28 cellular contexts compared by ENCODE assay signal in the genomic region with DNA sequence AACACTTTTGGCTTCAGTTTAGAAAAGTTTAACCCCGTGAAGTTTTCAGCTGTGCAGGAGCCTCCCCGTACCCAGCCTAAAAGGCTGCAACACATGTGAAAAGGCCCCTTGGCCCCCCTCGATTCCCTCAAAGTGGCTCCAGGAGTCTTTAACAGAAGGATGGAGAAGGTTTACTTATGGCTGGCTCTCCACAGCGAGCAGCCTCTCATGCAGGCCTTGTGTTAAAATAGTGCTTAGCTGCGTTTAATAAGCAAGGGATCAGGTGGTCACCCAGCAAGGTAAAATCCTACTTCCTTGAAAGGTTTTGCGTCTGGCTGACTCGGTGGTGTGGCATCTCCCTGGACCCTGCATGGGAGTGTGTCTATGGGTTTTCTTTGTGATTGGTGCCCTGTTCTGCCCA. TPM values are rescaled to one million over a fixed set of nuclear protein-coding genes. Genes with fewer than 3 reads are reported as not detected.
"Had no signal": no experiment of that assay in that cellular context is flagged by ENCODE, and none has a peak within 500 bp of the region (broad histone marks: within the 10 kb centered on the region; RNA-seq: fewer than 3 reads in every experiment).

No MANE protein-coding gene starts in this region.

- DNase-seq: hippocampal formation; kidney; left colon; left lung; lower lobe of right lung; mammary epithelial cell; mesenchymal stem cell; naive B cell; ovary; right lobe of liver; stimulated activated CD4-positive, alpha-beta T cell treated with anti-CD3 and anti-CD28 coated beads, Interleukin-12 subunit alpha, Interleukin-12 subunit beta, amount 100 ng/mL, for 4 hours; stimulated activated CD4-positive, alpha-beta T cell treated with anti-CD3 and anti-CD28 coated beads, Interleukin-15, amount 100 ng/mL, for 24 hours; stimulated activated CD4-positive, alpha-beta T cell treated with anti-CD3 and anti-CD28 coated beads, Interleukin-2, amount 100 ng/mL, for 24 hours; stimulated activated CD4-positive, alpha-beta T cell treated with anti-CD3 and anti-CD28 coated beads, Interleukin-4, amount 100 ng/mL, for 1 hour; stimulated activated naive B cell treated with anti-CD40 and anti-IgM and Interleukin-4, amounts not matched to agents 10 μg/mL and 1 μg/mL and 100 μg/mL, for 72 hours; stimulated activated naive CD8-positive, alpha-beta T cell treated with anti-CD3 and anti-CD28 coated beads, Interleukin-15, Interleukin-2, amounts not matched to agents 100 U/mL and 50 U/mL, for 24 hours; stomach; testis; thyroid gland; trophoblast cell; upper lobe of right lung had no signal

- H3K27ac ChIP-seq: left lung, lower lobe of right lung, right atrium auricular region, right lobe of liver, testis, thyroid gland, upper lobe of right lung had no signal

- H3K9me3 ChIP-seq: left lung, lower lobe of right lung, ovary, right atrium auricular region, right lobe of liver, stomach, testis, thyroid gland, upper lobe of right lung had no signal

- H3K27ac Mint-ChIP-seq: naive B cell; natural killer cell treated with Interleukin-12 subunit alpha and Interleukin-12 subunit beta and Interleukin-15 and Interleukin-18, amount 100 ng/mL, for 72 hours; progenitor cell of endocrine pancreas; stimulated activated naive B cell treated with anti-CD40 and anti-IgM and Interleukin-4, amounts not matched to agents 10 μg/mL and 1 μg/mL and 100 μg/mL, for 72 hours had no signal

- H3K36me3 ChIP-seq: ovary, right atrium auricular region, right lobe of liver, thyroid gland, upper lobe of right lung had no signal

- H3K9me3 Mint-ChIP-seq: natural killer cell treated with Interleukin-12 subunit alpha and Interleukin-12 subunit beta and Interleukin-15 and Interleukin-18, amount 100 ng/mL, for 72 hours had no signal

- H3K4me3 Mint-ChIP-seq: naive B cell; natural killer cell treated with Interleukin-12 subunit alpha and Interleukin-12 subunit beta and Interleukin-15 and Interleukin-18, amount 100 ng/mL, for 72 hours; stimulated activated naive B cell treated with anti-CD40 and anti-IgM and Interleukin-4, amounts not matched to agents 10 μg/mL and 1 μg/mL and 100 μg/mL, for 72 hours had no signal

- H3K4me2 ChIP-seq: smooth muscle cell had no signal

- H3K27me3 Mint-ChIP-seq: naive B cell; natural killer cell treated with Interleukin-12 subunit alpha and Interleukin-12 subunit beta and Interleukin-15 and Interleukin-18, amount 100 ng/mL, for 72 hours; stimulated activated naive B cell treated with anti-CD40 and anti-IgM and Interleukin-4, amounts not matched to agents 10 μg/mL and 1 μg/mL and 100 μg/mL, for 72 hours had no signal

- ATAC-seq: left colon; left lung; lower lobe of right lung; natural killer cell treated with Interleukin-12 subunit alpha and Interleukin-12 subunit beta and Interleukin-15 and Interleukin-18, amount 100 ng/mL, for 72 hours; right lobe of liver; stimulated activated naive B cell treated with anti-CD40 and anti-IgM and Interleukin-4, amounts not matched to agents 10 μg/mL and 1 μg/mL and 100 μg/mL, for 72 hours; stimulated activated naive CD8-positive, alpha-beta T cell treated with anti-CD3 and anti-CD28 coated beads, Interleukin-15, Interleukin-2, amounts not matched to agents 100 U/mL and 50 U/mL, for 24 hours; upper lobe of right lung had no signal

- H3K27me3 ChIP-seq: left lung, ovary, right atrium auricular region, right lobe of liver, stomach, testis, thyroid gland, upper lobe of right lung had no signal

- H3K4me1 ChIP-seq: left lung, lower lobe of right lung, right atrium auricular region, right lobe of liver, testis, thyroid gland, upper lobe of right lung had no signal

- H3K4me3 ChIP-seq: left lung, lower lobe of right lung, ovary, right atrium auricular region, right lobe of liver, smooth muscle cell, stomach, testis, thyroid gland, upper lobe of right lung had no signal

RNA-seq across cellular contexts. Expression of a gene that starts 40.1 kb away (rescaled TPM):
- total RNA-seq: progenitor cell of endocrine pancreas had no signal
- polyA plus RNA-seq: neural cell, smooth muscle cell had no signal

RNA-seq across cellular contexts. Expression of a gene that starts 52.4 kb away (rescaled TPM):
- total RNA-seq: mammary epithelial cell, progenitor cell of endocrine pancreas, pulmonary artery endothelial cell, renal cortical epithelial cell, smooth muscle cell had no signal
- polyA plus RNA-seq: mammary epithelial cell, neural cell, smooth muscle cell had no signal
